Comparison of ENCODE assay signal across 20 cellular contexts in the genomic region with DNA sequence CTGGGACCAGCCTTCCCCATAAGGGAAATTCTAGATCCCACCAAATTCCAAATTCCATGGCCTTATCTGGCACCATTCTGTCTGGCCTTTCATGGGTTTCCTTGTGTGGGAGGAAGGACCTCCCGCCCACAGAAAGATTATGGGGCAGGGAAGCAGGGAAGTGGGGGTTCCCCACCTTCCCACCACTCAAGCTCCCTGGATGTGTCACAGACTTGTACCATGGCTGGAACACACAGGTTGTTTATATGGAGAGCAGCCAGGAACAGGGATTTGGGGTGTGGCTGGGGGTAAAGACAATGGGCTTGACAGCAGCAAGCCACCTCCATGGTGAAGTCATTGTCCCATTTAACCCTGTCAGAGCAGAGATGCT. TPM values are rescaled to one million over a fixed set of nuclear protein-coding genes. Genes with fewer than 3 reads are reported as not detected.
DNase-seq lines count a peak whose midpoint lies in the region; ATAC-seq and TF ChIP-seq lines count a peak whose summit lies in the region.
"Had no signal": no experiment of that assay in that cellular context is flagged by ENCODE, and none has a peak within 500 bp of the region (broad histone marks: within the 10 kb centered on the region; RNA-seq: fewer than 3 reads in every experiment).

No MANE protein-coding gene starts in this region.

- H2AK5ac ChIP-seq in neuronal stem cell (ENCODE audit: low read depth, low read length): peak overlapping the region; percentile 19

- no peak overlapping the region for H2BK12ac ChIP-seq in neuronal stem cell (ENCODE audit: low read length)

- no peaks in the 10 kb centered on the region for H3K9me3 ChIP-seq in right cardiac atrium (ENCODE audit: control insufficient read depth, low read length)
- no peaks in the 10 kb centered on the region for H3K9me3 ChIP-seq in neuronal stem cell (replicated peaks in 1 of 2; ENCODE audit: control insufficient read depth in 2 of 2, insufficient read depth in 1 of 2, low read depth in 1 of 2, low read length in 2 of 2)
- H3K9me3 ChIP-seq in ascending aorta: no peaks in the 10 kb centered on the region
- H3K9me3 ChIP-seq: BE2C had no signal

- in situ Hi-C loops in GM13977 (cut with MboI; ENCODE audit: low pct_unique_long_range_greater_than_20kb, low sequenced_read_pairs, unreplicated experiment): no loop called here

- H4K91ac ChIP-seq in neuronal stem cell (ENCODE audit: low read depth, low read length, poor library complexity): no peak overlapping the region

- 48% methylated on average over 1 of the region's 1 CpG for WGBS in right cardiac atrium
- WGBS in neuronal stem cell (ENCODE audit: extremely low coverage in 2 of 2, insufficient read length in 2 of 2, insufficient replicate concordance in 1 of 2), 2 donors: no CpG with 5 or more reads among the region's 1 CpG

- H3K4ac ChIP-seq in neuronal stem cell (ENCODE audit: low read length): no peak overlapping the region

- H3K4me3 Mint-ChIP-seq in activated T-helper 17 cell treated with anti-CD3 and anti-CD28 coated beads, Interleukin-2, amount 50 U/mL, for 72 hours: no peak overlapping the region
- H3K4me3 Mint-ChIP-seq: activated B cell treated with CpG ODN at 0.5 μM for 24 hours; activated naive CD8-positive, alpha-beta T cell; dendritic cell treated with granulocyte-macrophage colony-stimulating factor and Interleukin-4, amounts not matched to agents 40 ng/mL and 50 ng/mL, for 4 days; HFFc6 had no signal

- peak overlapping the region; percentile 56 for H3K9ac ChIP-seq in neuronal stem cell (ENCODE audit: low read depth, low read length, poor library complexity)

- H3K23ac ChIP-seq in neuronal stem cell (ENCODE audit: low read depth, low read length, poor library complexity): peak overlapping the region; percentile 52

- no peaks in the 10 kb centered on the region for H3K27me3 ChIP-seq in right cardiac atrium (ENCODE audit: control insufficient read depth, insufficient read depth)
- H3K27me3 ChIP-seq in neuronal stem cell (ENCODE audit: control insufficient read depth in 3 of 3, insufficient read depth in 3 of 3, low read depth in 1 of 3, low read length in 3 of 3): peaks cover 0 to 31% (median 0%) of the 10 kb centered on the region in 3 experiments
- no peaks in the 10 kb centered on the region for H3K27me3 ChIP-seq in ascending aorta
- H3K27me3 ChIP-seq: BE2C had no signal

- peaks cover 12% of the 10 kb centered on the region for H3K27me3 Mint-ChIP-seq in activated T-helper 17 cell treated with anti-CD3 and anti-CD28 coated beads, Interleukin-2, amount 50 U/mL, for 72 hours

- no peaks in the 10 kb centered on the region for H3K79me1 ChIP-seq in neuronal stem cell (ENCODE audit: low read depth, low read length)

- H2BK5ac ChIP-seq in neuronal stem cell (ENCODE audit: low read length): no peak overlapping the region

- H3K18ac ChIP-seq in neuronal stem cell (ENCODE audit: low read length): no peak overlapping the region

- H4K8ac ChIP-seq in neuronal stem cell (ENCODE audit: low read depth, low read length): no peak overlapping the region

- TF ChIP-seq CTCF in GM13977 (IDR thresholded peaks at IDR 0.05; ENCODE audit: extremely low read depth, insufficient read depth, missing control alignments) (no peak), ascending aorta (IDR thresholded peaks at IDR 0.05) (no peak)

- no peak overlapping the region for H2AFZ ChIP-seq in neuronal stem cell (ENCODE audit: low read length)

- peak in 2 of 3 donors; percentile 10 to 35 for DNase-seq in right cardiac atrium
- DNase-seq in left ventricle myocardium superior: no peak
- DNase-seq in neuronal stem cell (ENCODE audit: low spot score): no peak
- DNase-seq in GM13977 (ENCODE audit: low spot score): no peak
- DNase-seq in NCI-H187 (lab: John Stamatoyannopoulos, UW): no peak
- no peak for DNase-seq in ascending aorta (ENCODE audit: low spot score in 2 of 2)
- DNase-seq: activated B cell treated with CpG ODN at 0.5 μM for 24 hours; activated CD8-positive, alpha-beta memory T cell treated with anti-CD3 and anti-CD28 coated beads, Interleukin-2, amount 50 U/mL, for 4 hours; BE2C; DMS53; GF-D8; head of caudate nucleus; HFFc6; NCI-H1105; NCI-H2081 had no signal

- H3K27ac ChIP-seq in right cardiac atrium (ENCODE audit: low read length): peak overlapping the region; percentile 6
- no peak overlapping the region for H3K27ac ChIP-seq in neuronal stem cell (replicated peaks; ENCODE audit: low read length)
- H3K27ac ChIP-seq in ascending aorta: no peak overlapping the region

- no peaks in the 10 kb centered on the region for H3K4me1 Mint-ChIP-seq in activated T-helper 17 cell treated with anti-CD3 and anti-CD28 coated beads, Interleukin-2, amount 50 U/mL, for 72 hours
- H3K4me1 Mint-ChIP-seq: activated B cell treated with CpG ODN at 0.5 μM for 24 hours had no signal

- intact Hi-C loops in right cardiac atrium (cut with DNase I): no loop called here
- intact Hi-C loops in left ventricle myocardium superior (cut with micrococcal nuclease): no loop called here
- intact Hi-C loops in ascending aorta (cut with DNase I): loop anchor here (5.0 kb wide), 1 partner anchor 37 kb away; no protein-coding TSS in a partner anchor

- no peaks in the 10 kb centered on the region for H3K36me3 ChIP-seq in neuronal stem cell (replicated peaks in 1 of 2; ENCODE audit: control insufficient read depth in 2 of 2, insufficient read depth in 2 of 2, low read length in 2 of 2)
- H3K36me3 ChIP-seq in ascending aorta: no peaks in the 10 kb centered on the region

- ATAC-seq in right cardiac atrium: peak in 1 of 2 donors; percentile 3
- ATAC-seq in left ventricle myocardium superior: no peak
- ATAC-seq in esophagus mucosa: peak; percentile 72
- no peak for ATAC-seq in activated T-helper 17 cell treated with anti-CD3 and anti-CD28 coated beads, Interleukin-2, amount 50 U/mL, for 72 hours (replicated peaks)

- H3K4me2 ChIP-seq in neuronal stem cell (ENCODE audit: insufficient read depth, low read length, poor library complexity, severe bottlenecking): no peak overlapping the region

- no peak overlapping the region for H3K4me3 ChIP-seq in right cardiac atrium (ENCODE audit: low read length)
- H3K4me3 ChIP-seq in neuronal stem cell (ENCODE audit: low read length in 2 of 2): no peak overlapping the region
- H3K4me3 ChIP-seq in ascending aorta: no peak overlapping the region

- peaks cover 51% of the 10 kb centered on the region for H3K4me1 ChIP-seq in right cardiac atrium (ENCODE audit: control insufficient read depth, insufficient read depth, low read length)
- peaks cover 6 to 11% of the 10 kb centered on the region in 2 donors for H3K4me1 ChIP-seq in neuronal stem cell (ENCODE audit: control insufficient read depth in 2 of 2, insufficient read depth in 1 of 2, low read depth in 1 of 2, low read length in 2 of 2)
- H3K4me1 ChIP-seq in ascending aorta: peaks cover 8 to 31% of the 10 kb centered on the region in 2 donors

- no peaks in the 10 kb centered on the region for H3K36me3 Mint-ChIP-seq in activated T-helper 17 cell treated with anti-CD3 and anti-CD28 coated beads, Interleukin-2, amount 50 U/mL, for 72 hours (ENCODE audit: low read depth)
- H3K36me3 Mint-ChIP-seq: activated naive CD8-positive, alpha-beta T cell had no signal

- H2BK120ac ChIP-seq in neuronal stem cell (ENCODE audit: low read depth, low read length): no peak overlapping the region

- no peaks in the 10 kb centered on the region for H3K9me3 Mint-ChIP-seq in activated T-helper 17 cell treated with anti-CD3 and anti-CD28 coated beads, Interleukin-2, amount 50 U/mL, for 72 hours
- H3K9me3 Mint-ChIP-seq: activated B cell treated with CpG ODN at 0.5 μM for 24 hours; dendritic cell treated with granulocyte-macrophage colony-stimulating factor and Interleukin-4, amounts not matched to agents 40 ng/mL and 50 ng/mL, for 4 days; HFFc6 had no signal

- no peak overlapping the region for H3K14ac ChIP-seq in neuronal stem cell (ENCODE audit: low read length)

- H2BK15ac ChIP-seq in neuronal stem cell (ENCODE audit: low read length): no peak overlapping the region

- H3K27ac Mint-ChIP-seq in activated T-helper 17 cell treated with anti-CD3 and anti-CD28 coated beads, Interleukin-2, amount 50 U/mL, for 72 hours: no peak overlapping the region
- H3K27ac Mint-ChIP-seq: activated B cell treated with CpG ODN at 0.5 μM for 24 hours; activated naive CD8-positive, alpha-beta T cell; dendritic cell treated with granulocyte-macrophage colony-stimulating factor and Interleukin-4, amounts not matched to agents 40 ng/mL and 50 ng/mL, for 4 days; HFFc6 had no signal

RNA-seq across cellular contexts. Expression of gene UNC5B, which starts 18.3 kb away (rescaled TPM):
- total RNA-seq in right cardiac atrium (10 to 100 TPM; 17.0 to 26.6 (median 24.0) TPM), left ventricle myocardium superior (12.8 TPM), esophagus mucosa (37.0 TPM), ascending aorta (42.4 TPM)
- polyA plus RNA-seq in right cardiac atrium: 12.4 TPM
- 2.8 TPM for polyA plus RNA-seq in neuronal stem cell (2013, experiment 1 of 2)
- 2.8 TPM for polyA plus RNA-seq in neuronal stem cell (2013, experiment 2 of 2)
- total RNA-seq in activated T-helper 17 cell treated with anti-CD3 and anti-CD28 coated beads, Interleukin-2, amount 50 U/mL, for 72 hours: under 1 TPM in 1 of 2 donors, not detected in 1; 0.04 TPM
- total RNA-seq: activated B cell treated with CpG ODN at 0.5 μM for 24 hours, OCI-LY7 had no signal

Comparison
In these comparisons a context has a peak if more than half of its experiments do, and no peak if none do; other contexts are left out.
1. DNase-seq: peak in right cardiac atrium (2 of 3); none in left ventricle myocardium superior (single experiment), neuronal stem cell (single experiment), GM13977 (single experiment), NCI-H187 (0 of 2) and ascending aorta (0 of 2).
2. RNA of gene UNC5B, which starts 18.3 kb away (total RNA-seq): 42.4 TPM in ascending aorta (single experiment), 37.0 TPM in esophagus mucosa (single experiment), 17.0 to 26.6 TPM in right cardiac atrium and 12.8 TPM in left ventricle myocardium superior (single experiment); 0.04 TPM in activated T-helper 17 cell treated with anti-CD3 and anti-CD28 coated beads, Interleukin-2, amount 50 U/mL, for 72 hours; every median in the first group is over 10 times any median in the second.